ENCODE assay signal across 9 cellular contexts in the genomic region with DNA sequence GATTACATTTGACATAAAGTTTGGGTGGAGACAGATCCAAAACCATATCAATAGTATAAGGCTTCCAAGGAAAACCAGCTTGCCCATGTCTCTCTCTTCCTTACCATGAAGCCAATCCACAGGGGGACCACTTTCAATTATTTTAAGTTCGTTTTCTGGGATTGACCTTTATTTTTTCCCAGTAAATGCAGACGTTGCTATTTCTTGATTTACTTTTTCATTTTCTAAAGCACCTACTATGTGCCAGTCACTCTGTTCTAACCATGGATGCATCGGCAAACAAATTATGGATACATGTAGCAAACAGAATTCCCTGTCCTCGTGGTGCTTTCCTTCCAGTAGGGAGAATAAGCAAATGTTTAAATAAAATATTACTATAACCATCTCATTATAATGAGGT.
"Had no signal": no experiment of that assay in that cellular context is flagged by ENCODE, and none has a peak within 500 bp of the region (broad histone marks: within the 10 kb centered on the region; RNA-seq: fewer than 3 reads in every experiment).

No MANE protein-coding gene starts in this region.

- H3K36me3 ChIP-seq: HAP-1 had no signal

- H3K4me3 ChIP-seq: GM23248, HAP-1 had no signal

- H3K9ac ChIP-seq: GM23248 had no signal

- H3K9me3 ChIP-seq: HAP-1 had no signal

- H3K4me1 ChIP-seq: HAP-1 had no signal

- ATAC-seq: HCT116 had no signal

- H2AFZ ChIP-seq: GM23248 had no signal

- H3K27ac ChIP-seq: GM23248, HL-60 had no signal

- DNase-seq: GM23248, GOT3, H7, HFFc6, Kasumi-1, KG1 had no signal
